Comparison of ENCODE assay signal across 9 cellular contexts in genomic region chr12:122951979-122952892, GRCh38. TPM values are rescaled to one million over a fixed set of nuclear protein-coding genes. Genes with fewer than 3 reads are reported as not detected.
DNase-seq lines count a peak whose midpoint lies in the region; ATAC-seq and TF ChIP-seq lines count a peak whose summit lies in the region.
"Had no signal": no experiment of that assay in that cellular context is flagged by ENCODE, and none has a peak within 500 bp of the region (broad histone marks: within the 10 kb centered on the region; RNA-seq: fewer than 3 reads in every experiment).

No MANE protein-coding gene starts in this region.

- H3K9ac ChIP-seq in MM.1S (ENCODE audit: low read length), result no peak overlapping the region

- H3K4me3 ChIP-seq in MM.1S (ENCODE audit: low read length) (no peak overlapping the region), adrenal gland (no peak overlapping the region), right atrium auricular region (no peak overlapping the region)
- H3K4me3 ChIP-seq: SK-N-MC had no signal

- no peak overlapping the region for H2AFZ ChIP-seq in MM.1S (ENCODE audit: low read length)

- no peaks in the 10 kb centered on the region for H3K9me2 ChIP-seq in MM.1S (replicated peaks; ENCODE audit: insufficient read depth, low read length)

- H3K4me2 ChIP-seq in MM.1S (ENCODE audit: low read depth, low read length), result no peak overlapping the region

- H3K36me3 ChIP-seq in MM.1S (replicated peaks; ENCODE audit: insufficient read depth, low read length) (no peaks in the 10 kb centered on the region), adrenal gland (replicated peaks in 1 of 2) (no peaks in the 10 kb centered on the region), right atrium auricular region (no peaks in the 10 kb centered on the region)

- TF ChIP-seq POLR2A in adrenal gland (IDR thresholded peaks at IDR 0.05), result no peak

- H4K20me1 ChIP-seq in MM.1S (ENCODE audit: insufficient read depth, low read length), result no peaks in the 10 kb centered on the region

- H3K9me3 ChIP-seq in MM.1S (replicated peaks; ENCODE audit: insufficient read depth, low read length) (no peaks in the 10 kb centered on the region), adrenal gland (replicated peaks in 1 of 3) (no peaks in the 10 kb centered on the region), right atrium auricular region (no peaks in the 10 kb centered on the region)

- peak; percentile 70 for TF ChIP-seq CTCF in MM.1S (IDR thresholded peaks at IDR 0.05; ENCODE audit: low read length)
- TF ChIP-seq CTCF in adrenal gland (IDR thresholded peaks at IDR 0.05), result peak; percentile 67 to 96 (median 92)
- peak; percentile 70 to 91 for TF ChIP-seq CTCF in right atrium auricular region (IDR thresholded peaks at IDR 0.05)

- no peaks in the 10 kb centered on the region for H3F3A ChIP-seq in MM.1S (ENCODE audit: insufficient read depth, low read length)

- no peaks in the 10 kb centered on the region for H3K4me1 ChIP-seq in MM.1S (ENCODE audit: low read length)
- H3K4me1 ChIP-seq in adrenal gland (replicated peaks in 1 of 2), result peaks cover 2% of the 10 kb centered on the region in 2 donors
- H3K4me1 ChIP-seq in right atrium auricular region, result peaks cover 0 to 11% of the 10 kb centered on the region in 2 donors

- 63 to 90% (median 72%) methylated on average over 9 to 12 of the region's 12 CpGs for WGBS in adrenal gland, 4 donors

- ATAC-seq in GM21423 (IDR thresholded peaks at IDR 0.05; ENCODE audit: unreplicated experiment), result peak; percentile 72
- ATAC-seq in sciatic nerve, result peak; percentile 95

- intact Hi-C loops in adrenal gland (cut with DNase I) (loop anchor here (2.0 to 5.0 kb wide), 3 partner anchors 91 to 160 kb away; no protein-coding TSS in a partner anchor), sciatic nerve (cut with DNase I) (loop anchor here (5.0 kb wide), 1 partner anchor 95 kb away; no protein-coding TSS in a partner anchor)

- H3K79me2 ChIP-seq in MM.1S (ENCODE audit: low read length), result 0 out of 2 replicates have a peak, but pooled peaks cover 4% of the 10 kb centered on the region

- DNase-seq in COLO829 (ENCODE audit: low spot score) (peak; percentile 74), MM.1S (peak; percentile 59), T follicular helper cell (ENCODE audit: low read depth) (peak; percentile 56), adrenal gland (peak; percentile 73 to 91 (median 81)), right atrium auricular region (ENCODE audit: low spot score) (peak; percentile 78), sciatic nerve (ENCODE audit: low spot score) (peak; percentile 87), NCI-H1048 (lab: John Stamatoyannopoulos, UW) (no peak)

- no peak overlapping the region for H3K27ac ChIP-seq in MM.1S (ENCODE audit: low read length)
- no peak overlapping the region for H3K27ac ChIP-seq in adrenal gland
- H3K27ac ChIP-seq in right atrium auricular region, result no peak overlapping the region
- H3K27ac ChIP-seq: SK-N-MC had no signal

- H3K27me3 ChIP-seq in MM.1S (replicated peaks; ENCODE audit: insufficient read depth, low read length) (no peaks in the 10 kb centered on the region), adrenal gland (no peaks in the 10 kb centered on the region), right atrium auricular region (no peaks in the 10 kb centered on the region)

RNA-seq across cellular contexts. Expression of gene ABCB9, which starts 14.0 kb away (rescaled TPM):
- 1 to 10 TPM; 3.6 to 10.0 (median 6.2) TPM for total RNA-seq in adrenal gland
- 1 to 10 TPM; 2.0 to 7.5 (median 3.0) TPM for polyA plus RNA-seq in adrenal gland
- 1 to 10 TPM; 4.9 to 5.7 TPM for total RNA-seq in right atrium auricular region
- 7.3 TPM for total RNA-seq in sciatic nerve

RNA-seq across cellular contexts. Expression of gene OGFOD2, which starts 22.8 kb away (rescaled TPM):
- total RNA-seq in adrenal gland (10 to 100 TPM; 14.8 to 44.8 (median 21.8) TPM), right atrium auricular region (1 to 10 TPM; 4.9 to 6.8 TPM), sciatic nerve (12.8 TPM)
- 10 to 100 TPM in 2 of 3 donors, 1 to 10 TPM in 1; 6.2 to 21.7 (median 16.7) TPM for polyA plus RNA-seq in adrenal gland

RNA-seq across cellular contexts. Expression of gene ARL6IP4, which starts 28.2 kb away (rescaled TPM):
- total RNA-seq in adrenal gland (100 to 1,000 TPM; 192 to 384 (median 284) TPM), right atrium auricular region (100 to 1,000 TPM; 157 to 284 TPM), sciatic nerve (136 TPM)
- 100 to 1,000 TPM; 198 to 709 (median 531) TPM for polyA plus RNA-seq in adrenal gland

RNA-seq across cellular contexts. Expression of gene VPS37B, which starts 56.3 kb away (rescaled TPM):
- total RNA-seq in adrenal gland, result 10 to 100 TPM; 21.8 to 46.1 (median 30.7) TPM
- 10 to 100 TPM; 11.0 to 52.4 (median 25.7) TPM for polyA plus RNA-seq in adrenal gland
- 10 to 100 TPM; 28.5 to 41.1 TPM for total RNA-seq in right atrium auricular region
- total RNA-seq in sciatic nerve, result 24.8 TPM
